Comparison of ENCODE assay signal across 1 cellular context in genomic region chr3:149839469-149839868, GRCh38.
TF ChIP-seq lines count a peak whose summit lies in the region.

No MANE protein-coding gene starts in this region.

TF ChIP-seq in GM12878, 131 proteins besides CTCF, POLR2A, EP300 and RAD21:
- peak; percentile 83 for TF ChIP-seq MEF2B (IDR thresholded peaks at IDR 0.05; ENCODE audit: partially characterized antibody, poor library complexity, severe bottlenecking)
